ENCODE assay signal across 16 cellular contexts in genomic region chr5:179680014-179680779, GRCh38. TPM values are rescaled to one million over a fixed set of nuclear protein-coding genes. Genes with fewer than 3 reads are reported as not detected.
DNase-seq lines count a peak whose midpoint lies in the region; ATAC-seq, FAIRE-seq and TF ChIP-seq lines count a peak whose summit lies in the region.
"Had no signal": no experiment of that assay in that cellular context is flagged by ENCODE, and none has a peak within 500 bp of the region (broad histone marks: within the 10 kb centered on the region; RNA-seq: fewer than 3 reads in every experiment).

No MANE protein-coding gene starts in this region.

- CTCF ChIA-PET in A549 (lab: Yijun Ruan, JAX) (interaction anchor here (0.6 to 1.8 kb wide), 7 partner anchors 9 to 194 kb away, joined by 3 to 7 read pairs (median 3); partner anchors contain the start of gene HNRNPH1), Caco-2 (lab: Charles Lee) (interaction anchor here (0.7 to 0.9 kb wide), 3 partner anchors 56 to 203 kb away, joined by 3 to 5 read pairs (median 4); no protein-coding TSS in a partner anchor)

- DNase-seq in A549 (ENCODE audit: low read depth in 1 of 2, low spot score in 1 of 2): no peak
- no peak for DNase-seq in Caco-2
- peak; percentile 33 for DNase-seq in UCSD-AML1 (lab: John Stamatoyannopoulos, UW; ENCODE audit: unreplicated experiment)
- no peak for DNase-seq in immature natural killer cell
- DNase-seq in body of pancreas: no peak
- DNase-seq in mesenteric fat pad (ENCODE audit: low spot score): no peak
- no peak for DNase-seq in lower lobe of right lung
- DNase-seq: cerebellar nuclear complex, right cardiac atrium, substantia nigra had no signal

- H3K27ac Mint-ChIP-seq in Caco-2 (ENCODE audit: unreplicated experiment): no peak overlapping the region
- H3K27ac Mint-ChIP-seq in immature natural killer cell: peak overlapping the region; percentile 69 to 85 (median 78)

- no peak overlapping the region for H3K27ac ChIP-seq in A549
- H3K27ac ChIP-seq in body of pancreas: no peak overlapping the region
- no peak overlapping the region for H3K27ac ChIP-seq in lower lobe of right lung
- H3K27ac ChIP-seq: BLaER1 had no signal

- H3K4me2 ChIP-seq in A549: peak overlapping the region; percentile 32

- 89% methylated on average over 9 of the region's 9 CpGs for WGBS in A549 (ENCODE audit: missing lambda C conversion rate)
- WGBS in body of pancreas, 2 donors: 86 to 98% methylated on average over 8 to 9 of the region's 9 CpGs

- no peak for TF ChIP-seq EP300 in A549 (IDR thresholded peaks at IDR 0.05)

- H3K9me3 Mint-ChIP-seq in Caco-2 (ENCODE audit: unreplicated experiment) (no peaks in the 10 kb centered on the region), immature natural killer cell (no peaks in the 10 kb centered on the region)

- H3K9me3 ChIP-seq in A549: no peaks in the 10 kb centered on the region
- H3K9me3 ChIP-seq in Caco-2: no peaks in the 10 kb centered on the region
- no peaks in the 10 kb centered on the region for H3K9me3 ChIP-seq in body of pancreas
- no peaks in the 10 kb centered on the region for H3K9me3 ChIP-seq in lower lobe of right lung
- H3K9me3 ChIP-seq: BLaER1, esophagus muscularis mucosa, MG63 had no signal

- intact Hi-C loops in Caco-2 (cut with micrococcal nuclease; ENCODE audit: unreplicated experiment) (no loop called here), body of pancreas (cut with DNase I) (no loop called here), lower lobe of right lung (cut with DNase I) (no loop called here)

- H3K27me3 ChIP-seq in Caco-2 (replicated peaks; ENCODE audit: control insufficient read depth, insufficient read depth, low read length): no peaks in the 10 kb centered on the region
- H3K27me3 ChIP-seq in body of pancreas: no peaks in the 10 kb centered on the region
- H3K27me3 ChIP-seq in lower lobe of right lung (ENCODE audit: low read depth): no peaks in the 10 kb centered on the region
- H3K27me3 ChIP-seq: BLaER1, esophagus muscularis mucosa, MG63 had no signal

- H3K4me1 ChIP-seq in A549: peaks cover 38% of the 10 kb centered on the region
- peaks cover 11% of the 10 kb centered on the region for H3K4me1 ChIP-seq in Caco-2
- H3K4me1 ChIP-seq in body of pancreas: peaks cover 35% of the 10 kb centered on the region
- peaks cover 20% of the 10 kb centered on the region for H3K4me1 ChIP-seq in lower lobe of right lung

- H3K4me3 ChIP-seq in A549 (no peak overlapping the region), Caco-2 (ENCODE audit: low read depth, low read length) (no peak overlapping the region), body of pancreas (no peak overlapping the region), lower lobe of right lung (no peak overlapping the region)
- H3K4me3 ChIP-seq: BLaER1 had no signal

- no peak for TF ChIP-seq RAD21 in A549 (conservative IDR thresholded peaks at IDR 0.05 in 1 of 2, IDR thresholded peaks at IDR 0.05 in 1 of 2)

- H3K36me3 Mint-ChIP-seq in Caco-2 (ENCODE audit: insufficient read depth, unreplicated experiment): peaks cover 41% of the 10 kb centered on the region
- peaks cover 0 to 4% (median 0%) of the 10 kb centered on the region in 3 donors for H3K36me3 Mint-ChIP-seq in immature natural killer cell

- POLR2A ChIA-PET in A549 (lab: Yijun Ruan, JAX): interaction anchor here (1.4 to 3.3 kb wide), 2 partner anchors 52 to 57 kb away, joined by 3 to 15 read pairs; partner anchors contain the start of genes HNRNPH1 and MAML1
- POLR2A ChIA-PET in Caco-2 (lab: Charles Lee): interaction anchor here (0.5 kb wide), 1 partner anchor 116 kb away, joined by 5 read pairs; no protein-coding TSS in a partner anchor

- no peaks in the 10 kb centered on the region for H3K27me3 Mint-ChIP-seq in Caco-2 (ENCODE audit: insufficient read depth, unreplicated experiment)
- peaks cover 6 to 11% (median 8%) of the 10 kb centered on the region in 3 donors for H3K27me3 Mint-ChIP-seq in immature natural killer cell (ENCODE audit: low read depth in 3 of 3)

- no peak for TF ChIP-seq CTCF in A549 (IDR thresholded peaks at IDR 0.05)
- TF ChIP-seq CTCF in Caco-2 (IDR thresholded peaks at IDR 0.05; ENCODE audit: insufficient read depth in 1 of 2, low read depth in 1 of 2, low read length in 1 of 2, severe bottlenecking in 1 of 2, unreplicated experiment in 1 of 2): no peak
- no peak for TF ChIP-seq CTCF in body of pancreas (IDR thresholded peaks at IDR 0.05)
- no peak for TF ChIP-seq CTCF in lower lobe of right lung (IDR thresholded peaks at IDR 0.05)

- FAIRE-seq in A549 (lab: Jason Lieb, UNC): no peak
- FAIRE-seq: TTC549 had no signal

- H3K4me1 Mint-ChIP-seq in Caco-2 (ENCODE audit: low read depth, unreplicated experiment) (peaks cover 21% of the 10 kb centered on the region), immature natural killer cell (peaks cover 30 to 37% of the 10 kb centered on the region in 2 donors)

- H3K4me3 Mint-ChIP-seq in Caco-2 (ENCODE audit: unreplicated experiment) (peak overlapping the region; percentile 98), immature natural killer cell (peak overlapping the region; percentile 53 to 75 (median 67))

- no TSS peak for BruUV-seq in Caco-2 (replicated peaks; lab: Mats Ljungman, UMichigan)

- H3K36me3 ChIP-seq in Caco-2 (ENCODE audit: control insufficient read depth, insufficient read depth, low read length): no peaks in the 10 kb centered on the region
- no peaks in the 10 kb centered on the region for H3K36me3 ChIP-seq in body of pancreas (replicated peaks in 1 of 2; ENCODE audit: insufficient read depth in 1 of 2, low read depth in 2 of 2)
- no peaks in the 10 kb centered on the region for H3K36me3 ChIP-seq in lower lobe of right lung
- H3K36me3 ChIP-seq: BLaER1 had no signal

- TF ChIP-seq POLR2A in A549 (IDR thresholded peaks at IDR 0.05; ENCODE audit: low read length) (no peak), body of pancreas (IDR thresholded peaks at IDR 0.05) (no peak)

- no peak for ATAC-seq in A549
- ATAC-seq in body of pancreas: no peak
- ATAC-seq in HG03469 (IDR thresholded peaks at IDR 0.05; ENCODE audit: unreplicated experiment): no peak
- no peak for ATAC-seq in lower lobe of right lung

TF ChIP-seq in A549, 52 proteins besides CTCF, POLR2A, EP300 and RAD21 (continues in another document):
- TF ChIP-seq BCL3 (IDR thresholded peaks at IDR 0.05) (no peak), CBX2 (IDR thresholded peaks at IDR 0.05; ENCODE audit: borderline replicate concordance, low read depth) (no peak), CBX8 (IDR thresholded peaks at IDR 0.05) (no peak), JUNB (IDR thresholded peaks at IDR 0.05) (no peak), HES2 (IDR thresholded peaks at IDR 0.05) (no peak)

RNA-seq across cellular contexts. Expression of gene CBY3, which starts 0.6 kb away (rescaled TPM):
- polyA plus RNA-seq in A549 (2011; rRNA removed): not detected in 2 replicates
- not detected in 2 replicates for polyA plus RNA-seq in A549 (2012; cell fraction: cytosol; rRNA removed)
- 0.07 TPM in 1 of 2 replicates, not detected in the other for polyA plus RNA-seq in A549 (2012; cell fraction: nucleus; rRNA removed)
- not detected in 3 replicates for polyA plus RNA-seq in A549 (2017; fragmentation: RNase III; extraction: RNeasy Plus Mini Kit Qiagen cat#74134 plus additional on column Dnase treatment)
- polyA minus RNA-seq in A549 (2011; rRNA and poly(A)+ RNA removed): not detected in 2 replicates
- 0.68 and 1.3 TPM in 2 replicates for total RNA-seq in Caco-2 (2022)
- polyA plus RNA-seq in immature natural killer cell: 1 to 10 TPM in 1 of 3 donors, under 1 TPM in 2; 0.56 to 1.3 (median 0.86) TPM
- total RNA-seq in body of pancreas: not detected
- total RNA-seq in mesenteric fat pad: not detected
- total RNA-seq in lower lobe of right lung: not detected
- total RNA-seq: esophagus muscularis mucosa, right cardiac atrium, RPMI7951 had no signal
- polyA plus RNA-seq: right cardiac atrium had no signal

RNA-seq across cellular contexts. Expression of gene CANX, which starts 18.6 kb away (rescaled TPM):
- polyA plus RNA-seq in A549 (2011; rRNA removed) (1,000 and 1,241 TPM in 2 replicates), A549 (2017; fragmentation: RNase III; extraction: RNeasy Plus Mini Kit Qiagen cat#74134 plus additional on column Dnase treatment) (364 to 433 TPM (median 402 TPM) in 3 replicates), immature natural killer cell (100 to 1,000 TPM; 240 to 326 (median 325) TPM)
- 89.4 and 161 TPM in 2 replicates for polyA plus RNA-seq in A549 (2012; cell fraction: cytosol; rRNA removed)
- polyA plus RNA-seq in A549 (2012; cell fraction: nucleus; rRNA removed): 102 and 118 TPM in 2 replicates
- 1,532 and 1,583 TPM in 2 replicates for polyA minus RNA-seq in A549 (2011; rRNA and poly(A)+ RNA removed)
- total RNA-seq in Caco-2 (2022) (853 and 871 TPM in 2 replicates), body of pancreas (100 to 1,000 TPM; 262 to 401 TPM), mesenteric fat pad (649 TPM), lower lobe of right lung (603 TPM)

RNA-seq across cellular contexts. Expression of gene MAML1, which starts 52.4 kb away (rescaled TPM):
- 6.9 and 10.9 TPM in 2 replicates for polyA plus RNA-seq in A549 (2011; rRNA removed)
- 13.0 and 14.9 TPM in 2 replicates for polyA plus RNA-seq in A549 (2012; cell fraction: cytosol; rRNA removed)
- 12.1 and 13.4 TPM in 2 replicates for polyA plus RNA-seq in A549 (2012; cell fraction: nucleus; rRNA removed)
- 11.0 to 12.0 TPM (median 11.4 TPM) in 3 replicates for polyA plus RNA-seq in A549 (2017; fragmentation: RNase III; extraction: RNeasy Plus Mini Kit Qiagen cat#74134 plus additional on column Dnase treatment)
- 12.1 and 12.8 TPM in 2 replicates for polyA minus RNA-seq in A549 (2011; rRNA and poly(A)+ RNA removed)
- total RNA-seq in Caco-2 (2022): 39.3 and 41.3 TPM in 2 replicates
- polyA plus RNA-seq in immature natural killer cell: 1 to 10 TPM in 2 of 3 donors, under 1 TPM in 1; 0.59 to 8.5 (median 1.5) TPM
- 10 to 100 TPM; 18.1 to 18.2 TPM for total RNA-seq in body of pancreas
- total RNA-seq in mesenteric fat pad: 20.4 TPM
- total RNA-seq in lower lobe of right lung: 27.8 TPM

RNA-seq across cellular contexts. Expression of gene HNRNPH1, which starts 56.7 kb away (rescaled TPM):
- polyA plus RNA-seq in A549 (2011; rRNA removed) (511 and 688 TPM in 2 replicates), A549 (2017; fragmentation: RNase III; extraction: RNeasy Plus Mini Kit Qiagen cat#74134 plus additional on column Dnase treatment) (1,576 to 1,720 TPM (median 1,580 TPM) in 3 replicates), immature natural killer cell (100 to 1,000 TPM in 1 of 3 donors, 10 to 100 TPM in 2; 45.7 to 110 (median 73.3) TPM)
- 178 and 211 TPM in 2 replicates for polyA plus RNA-seq in A549 (2012; cell fraction: cytosol; rRNA removed)
- 268 and 443 TPM in 2 replicates for polyA plus RNA-seq in A549 (2012; cell fraction: nucleus; rRNA removed)
- polyA minus RNA-seq in A549 (2011; rRNA and poly(A)+ RNA removed): 579 and 670 TPM in 2 replicates
- total RNA-seq in Caco-2 (2022) (914 and 940 TPM in 2 replicates), body of pancreas (100 to 1,000 TPM; 335 to 732 TPM), mesenteric fat pad (429 TPM), lower lobe of right lung (517 TPM)
